In genomic region chr7:129054438-129055293, GRCh38 we compare ENCODE assay signal across 8 cellular contexts. TPM values are rescaled to one million over a fixed set of nuclear protein-coding genes. Genes with fewer than 3 reads are reported as not detected.
DNase-seq lines count a peak whose midpoint lies in the region; ATAC-seq and TF ChIP-seq lines count a peak whose summit lies in the region.

Gene TNPO3 (minus strand): TSS chr7:129055111. CDS start chr7:129054770, 341 bp downstream.

- peak; percentile 96 for DNase-seq in ELF-1 (ENCODE audit: low read depth, low spot score)
- peak; percentile 95 for DNase-seq in H4 (ENCODE audit: low spot score)
- DNase-seq in activated effector memory CD4-positive, alpha-beta T cell treated with Interleukin-2 at 50 U/mL for 16 hours, result peak; percentile 84
- DNase-seq in fibroblast of the conjunctiva (ENCODE audit: low read depth), result peak; percentile 84
- peak; percentile 93 for DNase-seq in nephron progenitor cell
- DNase-seq in stimulated activated naive CD8-positive, alpha-beta T cell treated with anti-CD3 and anti-CD28 coated beads, Interleukin-15, amount 100 ng/mL, for 72 hours, result peak; percentile 85 to 89

- peak; percentile 94 for ATAC-seq in stimulated activated naive CD8-positive, alpha-beta T cell treated with anti-CD3 and anti-CD28 coated beads, Interleukin-15, amount 100 ng/mL, for 72 hours

- H4K20me1 ChIP-seq in Loucy (ENCODE audit: insufficient read depth, low read length, poor library complexity, severe bottlenecking), result peaks cover 38% of the 10 kb centered on the region

- peak within 1 kb of the TSS; percentile 88 for H2AFZ ChIP-seq in Loucy (ENCODE audit: low read length)

- peak within 1 kb of the TSS; percentile 96 for H3K4me2 ChIP-seq in Loucy (ENCODE audit: low read depth, low read length, poor library complexity, severe bottlenecking)

- no peaks in the 10 kb centered on the region for H3K9me3 ChIP-seq in Loucy (ENCODE audit: insufficient read depth, low read depth, low read length)

- peak; percentile 85 for TF ChIP-seq POLR2A in Raji (IDR thresholded peaks at IDR 0.05; ENCODE audit: insufficient read depth, low read depth, low read length)

- peak within 1 kb of the TSS; percentile 89 for H3K9ac ChIP-seq in Loucy (ENCODE audit: low read depth, low read length, poor library complexity, severe bottlenecking)

- TF ChIP-seq CTCF in Loucy (conservative IDR thresholded peaks at IDR 0.05; ENCODE audit: low read length) (no peak), nephron progenitor cell (IDR thresholded peaks at IDR 0.05) (no peak)

- H3F3A ChIP-seq in Loucy (ENCODE audit: low read depth), result no peaks in the 10 kb centered on the region

- H3K79me2 ChIP-seq in Loucy (ENCODE audit: insufficient read depth, low read length), result peaks cover 54% of the 10 kb centered on the region

- no peaks in the 10 kb centered on the region for H3K36me3 ChIP-seq in Loucy (ENCODE audit: insufficient read depth, low read length)

- peak within 1 kb of the TSS; percentile 98 for H3K4me3 Mint-ChIP-seq in nephron progenitor cell
- H3K4me3 Mint-ChIP-seq in stimulated activated naive CD8-positive, alpha-beta T cell treated with anti-CD3 and anti-CD28 coated beads, Interleukin-15, amount 100 ng/mL, for 72 hours, result peak within 1 kb of the TSS; percentile 94 to 95

- no peaks in the 10 kb centered on the region for H3K9me3 Mint-ChIP-seq in nephron progenitor cell
- no peaks in the 10 kb centered on the region for H3K9me3 Mint-ChIP-seq in stimulated activated naive CD8-positive, alpha-beta T cell treated with anti-CD3 and anti-CD28 coated beads, Interleukin-15, amount 100 ng/mL, for 72 hours

- H3K27me3 ChIP-seq in Loucy (ENCODE audit: insufficient read depth, low read length, poor library complexity, severe bottlenecking), result no peaks in the 10 kb centered on the region

- H3K27me3 Mint-ChIP-seq in nephron progenitor cell (ENCODE audit: low read depth, poor library complexity), result peaks cover 23% of the 10 kb centered on the region
- peaks cover 6% of the 10 kb centered on the region for H3K27me3 Mint-ChIP-seq in stimulated activated naive CD8-positive, alpha-beta T cell treated with anti-CD3 and anti-CD28 coated beads, Interleukin-15, amount 100 ng/mL, for 72 hours

- peak within 1 kb of the TSS; percentile 100 for H3K27ac Mint-ChIP-seq in nephron progenitor cell
- H3K27ac Mint-ChIP-seq in stimulated activated naive CD8-positive, alpha-beta T cell treated with anti-CD3 and anti-CD28 coated beads, Interleukin-15, amount 100 ng/mL, for 72 hours, result peak within 1 kb of the TSS; percentile 100

- H3K4me1 Mint-ChIP-seq in nephron progenitor cell, result peaks cover 38% of the 10 kb centered on the region
- H3K4me1 Mint-ChIP-seq in stimulated activated naive CD8-positive, alpha-beta T cell treated with anti-CD3 and anti-CD28 coated beads, Interleukin-15, amount 100 ng/mL, for 72 hours, result peaks cover 43% of the 10 kb centered on the region

- no peaks in the 10 kb centered on the region for H3K9me2 ChIP-seq in Loucy (replicated peaks; ENCODE audit: low read depth, low read length)

- peaks cover 9% of the 10 kb centered on the region for H3K36me3 Mint-ChIP-seq in nephron progenitor cell (ENCODE audit: low read depth)

- H3K4me3 ChIP-seq in Loucy (ENCODE audit: low read length, poor library complexity, severe bottlenecking), result peak within 1 kb of the TSS; percentile 86

- peaks cover 34% of the 10 kb centered on the region for H3K4me1 ChIP-seq in Loucy (ENCODE audit: insufficient read depth, low read length, poor library complexity, severe bottlenecking)

RNA-seq across cellular contexts. Expression of gene TNPO3, which starts in this region (rescaled TPM):
- total RNA-seq in H4 (2014; rRNA removed; shearing (Covaris generic)), result 54.5 and 57.5 TPM in 2 replicates

Comparison
In these comparisons a context has a peak if more than half of its experiments do, and no peak if none do; other contexts are left out.
1. Peak in every context shown above with its lines: DNase-seq, ATAC-seq and H3K4me3 ChIP-seq.